17 cellular contexts compared by ENCODE assay signal in genomic region chr10:660980-661890, GRCh38. TPM values are rescaled to one million over a fixed set of nuclear protein-coding genes. Genes with fewer than 3 reads are reported as not detected.
A peak's percentile ranks its signal among the peaks of the same experiment; 100 is the strongest.
DNase-seq lines count a peak whose midpoint lies in the region; ATAC-seq and TF ChIP-seq lines count a peak whose summit lies in the region.
"Had no signal": no experiment of that assay in that cellular context is flagged by ENCODE, and none has a peak within 500 bp of the region (broad histone marks: within the 10 kb centered on the region; RNA-seq: fewer than 3 reads in every experiment).

No MANE protein-coding gene starts in this region.

- H3K4me3 ChIP-seq in uterus = no peak overlapping the region
- no peak overlapping the region for H3K4me3 ChIP-seq in naive thymus-derived CD4-positive, alpha-beta T cell (ENCODE audit: low read length)
- H3K4me3 ChIP-seq: GM12878, HAP-1 had no signal

- H3K9me3 ChIP-seq in uterus = no peaks in the 10 kb centered on the region
- H3K9me3 ChIP-seq in naive thymus-derived CD4-positive, alpha-beta T cell (ENCODE audit: control insufficient read depth in 2 of 3, low read length in 3 of 3) = no peaks in the 10 kb centered on the region
- no peaks in the 10 kb centered on the region for H3K9me3 ChIP-seq in CD4-positive, alpha-beta T cell (ENCODE audit: control insufficient read depth, low read length)
- H3K9me3 ChIP-seq: HAP-1 had no signal

- no peaks in the 10 kb centered on the region for H3K36me3 ChIP-seq in uterus
- no peaks in the 10 kb centered on the region for H3K36me3 ChIP-seq in naive thymus-derived CD4-positive, alpha-beta T cell (ENCODE audit: control insufficient read depth in 2 of 3, insufficient read depth in 3 of 3, low read length in 3 of 3)
- H3K36me3 ChIP-seq: HAP-1 had no signal

- no peak overlapping the region for H3K4me3 Mint-ChIP-seq in activated T-cell treated with anti-CD3 and anti-CD28 coated beads, Interleukin-2, amount 50 U/mL, for 24 hours
- H3K4me3 Mint-ChIP-seq in activated T-cell treated with anti-CD3 and anti-CD28 coated beads, Interleukin-2, amount 50 U/mL, for 72 hours = no peak overlapping the region
- H3K4me3 Mint-ChIP-seq in naive thymus-derived CD4-positive, alpha-beta T cell = peak overlapping the region in 1 of 10 donors; percentile 26
- H3K4me3 Mint-ChIP-seq in CD4-positive, alpha-beta T cell = no peak overlapping the region
- H3K4me3 Mint-ChIP-seq in activated naive CD4-positive, alpha-beta T cell treated with anti-CD3 and anti-CD28 coated beads, Interleukin-2, amount 10 ng/mL, durations not matched to agents 7 days and 5 days = no peak overlapping the region
- H3K4me3 Mint-ChIP-seq: activated CD8-positive, alpha-beta T cell treated with anti-CD3 and anti-CD28 coated beads, Interleukin-2, amount 10 ng/mL, durations not matched to agents 7 days and 5 days; activated naive CD8-positive, alpha-beta T cell treated with anti-CD3 and anti-CD28 coated beads, Interleukin-2, amount 50 U/mL, for 24 hours; effector memory CD8-positive, alpha-beta T cell; naive thymus-derived CD8-positive, alpha-beta T cell had no signal

- no peak for TF ChIP-seq POLR2A in uterus (IDR thresholded peaks at IDR 0.05)

- intact Hi-C loops in left colon (cut with DNase I, micrococcal nuclease) (no loop called here), posterior vena cava (cut with DNase I) (loop anchor here in 1 of 2 donors (10.0 kb wide), 1 partner anchor 124 kb away; no protein-coding TSS in a partner anchor), uterus (cut with DNase I; ENCODE audit: low total_unique reads) (no loop called here)
- intact Hi-C loops in naive thymus-derived CD4-positive, alpha-beta T cell (cut with micrococcal nuclease) = no loop called here
- intact Hi-C loops in CD4-positive, alpha-beta T cell (cut with DNase I, micrococcal nuclease) = no loop called here

- H3K27ac ChIP-seq in uterus = peak overlapping the region; percentile 29 to 74
- H3K27ac ChIP-seq in naive thymus-derived CD4-positive, alpha-beta T cell (ENCODE audit: low read depth, low read length) = no peak overlapping the region
- no peak overlapping the region for H3K27ac ChIP-seq in CD4-positive, alpha-beta T cell (ENCODE audit: low read depth, low read length)

- H3K4me1 ChIP-seq in uterus = peaks cover 6% of the 10 kb centered on the region in 2 donors
- H3K4me1 ChIP-seq in naive thymus-derived CD4-positive, alpha-beta T cell (ENCODE audit: control insufficient read depth in 2 of 2, insufficient read depth in 2 of 2, low read length in 2 of 2) = no peaks in the 10 kb centered on the region

- H3K27me3 ChIP-seq in uterus = no peaks in the 10 kb centered on the region
- no peaks in the 10 kb centered on the region for H3K27me3 ChIP-seq in naive thymus-derived CD4-positive, alpha-beta T cell (ENCODE audit: control insufficient read depth in 2 of 2, insufficient read depth in 2 of 2, low read length in 2 of 2)
- H3K27me3 ChIP-seq in CD4-positive, alpha-beta T cell (ENCODE audit: control insufficient read depth, insufficient read depth, low read length) = no peaks in the 10 kb centered on the region

- peak; percentile 14 for DNase-seq in activated T-cell treated with anti-CD3 and anti-CD28 coated beads, Interleukin-2, amount 50 U/mL, for 24 hours
- DNase-seq in activated T-cell treated with anti-CD3 and anti-CD28 coated beads, Interleukin-2, amount 50 U/mL, for 72 hours = no peak
- DNase-seq in left colon (peak; percentile 61), posterior vena cava (ENCODE audit: low spot score) (peak; percentile 70), uterus (no peak)
- DNase-seq in naive thymus-derived CD4-positive, alpha-beta T cell = no peak
- no peak for DNase-seq in CD4-positive, alpha-beta T cell
- DNase-seq in activated naive CD4-positive, alpha-beta T cell treated with anti-CD3 and anti-CD28 coated beads, Interleukin-2, amount 10 ng/mL, durations not matched to agents 7 days and 5 days = no peak
- DNase-seq: 8988T; activated CD8-positive, alpha-beta T cell treated with anti-CD3 and anti-CD28 coated beads, Interleukin-2, amount 10 ng/mL, durations not matched to agents 7 days and 5 days; activated naive CD8-positive, alpha-beta T cell treated with anti-CD3 and anti-CD28 coated beads, Interleukin-2, amount 50 U/mL, for 24 hours; effector memory CD8-positive, alpha-beta T cell; naive thymus-derived CD8-positive, alpha-beta T cell; PC-3; stimulated activated naive CD8-positive, alpha-beta T cell treated with anti-CD3 and anti-CD28 coated beads, Interleukin-15, Interleukin-2, amounts not matched to agents 100 U/mL and 50 U/mL, for 24 hours had no signal

- H3K36me3 Mint-ChIP-seq in activated T-cell treated with anti-CD3 and anti-CD28 coated beads, Interleukin-2, amount 50 U/mL, for 24 hours (ENCODE audit: low read depth) = no peaks in the 10 kb centered on the region
- H3K36me3 Mint-ChIP-seq in activated T-cell treated with anti-CD3 and anti-CD28 coated beads, Interleukin-2, amount 50 U/mL, for 72 hours (ENCODE audit: insufficient read depth in 2 of 2) = no peaks in the 10 kb centered on the region
- no peaks in the 10 kb centered on the region for H3K36me3 Mint-ChIP-seq in naive thymus-derived CD4-positive, alpha-beta T cell
- no peaks in the 10 kb centered on the region for H3K36me3 Mint-ChIP-seq in CD4-positive, alpha-beta T cell (ENCODE audit: low read depth)
- H3K36me3 Mint-ChIP-seq in activated naive CD4-positive, alpha-beta T cell treated with anti-CD3 and anti-CD28 coated beads, Interleukin-2, amount 10 ng/mL, durations not matched to agents 7 days and 5 days = no peaks in the 10 kb centered on the region
- H3K36me3 Mint-ChIP-seq: naive thymus-derived CD8-positive, alpha-beta T cell had no signal

- CTCF ChIA-PET in naive thymus-derived CD4-positive, alpha-beta T cell (lab: Charles Lee) = no interaction called here
- CTCF ChIA-PET in CD4-positive, alpha-beta T cell (lab: Charles Lee) = no interaction called here
- CTCF ChIA-PET in activated naive CD4-positive, alpha-beta T cell treated with anti-CD3 and anti-CD28 coated beads, Interleukin-2, amount 10 ng/mL, durations not matched to agents 7 days and 5 days (lab: Charles Lee) = no interaction called here

- TF ChIP-seq CTCF in uterus (IDR thresholded peaks at IDR 0.05) = no peak
- TF ChIP-seq CTCF in CD4-positive, alpha-beta T cell (IDR thresholded peaks at IDR 0.05) = no peak

- no peak for ATAC-seq in activated T-cell treated with anti-CD3 and anti-CD28 coated beads, Interleukin-2, amount 50 U/mL, for 72 hours (replicated peaks in 1 of 2)
- ATAC-seq in left colon = peak; percentile 89
- ATAC-seq in naive thymus-derived CD4-positive, alpha-beta T cell = no peak
- ATAC-seq in CD4-positive, alpha-beta T cell (ENCODE audit: poor library complexity) = no peak
- ATAC-seq: activated CD8-positive, alpha-beta T cell treated with anti-CD3 and anti-CD28 coated beads, Interleukin-2, amount 10 ng/mL, durations not matched to agents 7 days and 5 days; activated naive CD8-positive, alpha-beta T cell treated with anti-CD3 and anti-CD28 coated beads, Interleukin-2, amount 50 U/mL, for 24 hours; effector memory CD8-positive, alpha-beta T cell; GM12878; naive thymus-derived CD8-positive, alpha-beta T cell; PC-3; stimulated activated naive CD8-positive, alpha-beta T cell treated with anti-CD3 and anti-CD28 coated beads, Interleukin-15, Interleukin-2, amounts not matched to agents 100 U/mL and 50 U/mL, for 24 hours had no signal

- H3K27ac Mint-ChIP-seq in activated T-cell treated with anti-CD3 and anti-CD28 coated beads, Interleukin-2, amount 50 U/mL, for 24 hours = no peak overlapping the region
- H3K27ac Mint-ChIP-seq in activated T-cell treated with anti-CD3 and anti-CD28 coated beads, Interleukin-2, amount 50 U/mL, for 72 hours = no peak overlapping the region
- H3K27ac Mint-ChIP-seq in naive thymus-derived CD4-positive, alpha-beta T cell = no peak overlapping the region
- no peak overlapping the region for H3K27ac Mint-ChIP-seq in CD4-positive, alpha-beta T cell
- H3K27ac Mint-ChIP-seq in activated naive CD4-positive, alpha-beta T cell treated with anti-CD3 and anti-CD28 coated beads, Interleukin-2, amount 10 ng/mL, durations not matched to agents 7 days and 5 days = no peak overlapping the region
- H3K27ac Mint-ChIP-seq: activated naive CD8-positive, alpha-beta T cell treated with anti-CD3 and anti-CD28 coated beads, Interleukin-2, amount 50 U/mL, for 24 hours; effector memory CD8-positive, alpha-beta T cell had no signal

- POLR2A ChIA-PET in naive thymus-derived CD4-positive, alpha-beta T cell (lab: Charles Lee) = no interaction called here
- POLR2A ChIA-PET in CD4-positive, alpha-beta T cell (lab: Charles Lee) = no interaction called here

- H3K27me3 Mint-ChIP-seq in activated T-cell treated with anti-CD3 and anti-CD28 coated beads, Interleukin-2, amount 50 U/mL, for 24 hours = peaks cover 28% of the 10 kb centered on the region
- peaks cover 19% of the 10 kb centered on the region for H3K27me3 Mint-ChIP-seq in activated T-cell treated with anti-CD3 and anti-CD28 coated beads, Interleukin-2, amount 50 U/mL, for 72 hours (ENCODE audit: low read depth)
- H3K27me3 Mint-ChIP-seq in naive thymus-derived CD4-positive, alpha-beta T cell = peaks cover 2 to 24% (median 17%) of the 10 kb centered on the region in 5 donors
- H3K27me3 Mint-ChIP-seq in CD4-positive, alpha-beta T cell = peaks cover 18% of the 10 kb centered on the region
- peaks cover 9% of the 10 kb centered on the region for H3K27me3 Mint-ChIP-seq in activated naive CD4-positive, alpha-beta T cell treated with anti-CD3 and anti-CD28 coated beads, Interleukin-2, amount 10 ng/mL, durations not matched to agents 7 days and 5 days

- H3K9me3 Mint-ChIP-seq in activated T-cell treated with anti-CD3 and anti-CD28 coated beads, Interleukin-2, amount 50 U/mL, for 24 hours = no peaks in the 10 kb centered on the region
- no peaks in the 10 kb centered on the region for H3K9me3 Mint-ChIP-seq in activated T-cell treated with anti-CD3 and anti-CD28 coated beads, Interleukin-2, amount 50 U/mL, for 72 hours
- H3K9me3 Mint-ChIP-seq in naive thymus-derived CD4-positive, alpha-beta T cell = no peaks in the 10 kb centered on the region
- H3K9me3 Mint-ChIP-seq in CD4-positive, alpha-beta T cell = no peaks in the 10 kb centered on the region
- no peaks in the 10 kb centered on the region for H3K9me3 Mint-ChIP-seq in activated naive CD4-positive, alpha-beta T cell treated with anti-CD3 and anti-CD28 coated beads, Interleukin-2, amount 10 ng/mL, durations not matched to agents 7 days and 5 days
- H3K9me3 Mint-ChIP-seq: activated naive CD8-positive, alpha-beta T cell treated with anti-CD3 and anti-CD28 coated beads, Interleukin-2, amount 50 U/mL, for 24 hours; effector memory CD8-positive, alpha-beta T cell; naive thymus-derived CD8-positive, alpha-beta T cell had no signal

- H3K4me1 Mint-ChIP-seq in activated T-cell treated with anti-CD3 and anti-CD28 coated beads, Interleukin-2, amount 50 U/mL, for 24 hours (ENCODE audit: low read depth) = peaks cover 8% of the 10 kb centered on the region
- no peaks in the 10 kb centered on the region for H3K4me1 Mint-ChIP-seq in activated T-cell treated with anti-CD3 and anti-CD28 coated beads, Interleukin-2, amount 50 U/mL, for 72 hours (ENCODE audit: low read depth)
- peaks cover 0 to 12% (median 2%) of the 10 kb centered on the region in 7 donors for H3K4me1 Mint-ChIP-seq in naive thymus-derived CD4-positive, alpha-beta T cell
- peaks cover 5% of the 10 kb centered on the region for H3K4me1 Mint-ChIP-seq in CD4-positive, alpha-beta T cell (ENCODE audit: low read depth)
- no peaks in the 10 kb centered on the region for H3K4me1 Mint-ChIP-seq in activated naive CD4-positive, alpha-beta T cell treated with anti-CD3 and anti-CD28 coated beads, Interleukin-2, amount 10 ng/mL, durations not matched to agents 7 days and 5 days
- H3K4me1 Mint-ChIP-seq: activated naive CD8-positive, alpha-beta T cell treated with anti-CD3 and anti-CD28 coated beads, Interleukin-2, amount 50 U/mL, for 24 hours had no signal

RNA-seq across cellular contexts. Expression of gene DIP2C, which starts 28.2 kb away (rescaled TPM):
- total RNA-seq in activated T-cell treated with anti-CD3 and anti-CD28 coated beads, Interleukin-2, amount 50 U/mL, for 72 hours = 1 to 10 TPM in 1 of 2 donors, under 1 TPM in 1; 0.70 to 1.6 TPM
- total RNA-seq in left colon = 10 to 100 TPM; 11.0 to 12.2 TPM
- total RNA-seq in posterior vena cava = 10 to 100 TPM; 39.3 to 45.6 TPM
- 10 to 100 TPM; 10.5 to 40.5 (median 19.5) TPM for total RNA-seq in uterus
- 1 to 10 TPM; 3.7 to 8.7 (median 7.4) TPM for total RNA-seq in naive thymus-derived CD4-positive, alpha-beta T cell
- 1 to 10 TPM; 1.1 to 2.9 TPM for polyA plus RNA-seq in naive thymus-derived CD4-positive, alpha-beta T cell
- 1 to 10 TPM; 4.1 TPM for total RNA-seq in CD4-positive, alpha-beta T cell

Comparison
In these comparisons a context has a peak if more than half of its experiments do, and no peak if none do; other contexts are left out.
1. DNase-seq: peak in activated T-cell treated with anti-CD3 and anti-CD28 coated beads, Interleukin-2, amount 50 U/mL, for 24 hours (single experiment), left colon (2 of 2) and posterior vena cava (single experiment); none in activated T-cell treated with anti-CD3 and anti-CD28 coated beads, Interleukin-2, amount 50 U/mL, for 72 hours (0 of 2), uterus (0 of 2), naive thymus-derived CD4-positive, alpha-beta T cell (0 of 9), CD4-positive, alpha-beta T cell (0 of 10) and activated naive CD4-positive, alpha-beta T cell treated with anti-CD3 and anti-CD28 coated beads, Interleukin-2, amount 10 ng/mL, durations not matched to agents 7 days and 5 days (single experiment).
2. H3K27ac ChIP-seq: peak in uterus (2 of 2); none in naive thymus-derived CD4-positive, alpha-beta T cell (single experiment) and CD4-positive, alpha-beta T cell (single experiment).